ENCODE assay signal across 1 cellular context in the genomic region with DNA sequence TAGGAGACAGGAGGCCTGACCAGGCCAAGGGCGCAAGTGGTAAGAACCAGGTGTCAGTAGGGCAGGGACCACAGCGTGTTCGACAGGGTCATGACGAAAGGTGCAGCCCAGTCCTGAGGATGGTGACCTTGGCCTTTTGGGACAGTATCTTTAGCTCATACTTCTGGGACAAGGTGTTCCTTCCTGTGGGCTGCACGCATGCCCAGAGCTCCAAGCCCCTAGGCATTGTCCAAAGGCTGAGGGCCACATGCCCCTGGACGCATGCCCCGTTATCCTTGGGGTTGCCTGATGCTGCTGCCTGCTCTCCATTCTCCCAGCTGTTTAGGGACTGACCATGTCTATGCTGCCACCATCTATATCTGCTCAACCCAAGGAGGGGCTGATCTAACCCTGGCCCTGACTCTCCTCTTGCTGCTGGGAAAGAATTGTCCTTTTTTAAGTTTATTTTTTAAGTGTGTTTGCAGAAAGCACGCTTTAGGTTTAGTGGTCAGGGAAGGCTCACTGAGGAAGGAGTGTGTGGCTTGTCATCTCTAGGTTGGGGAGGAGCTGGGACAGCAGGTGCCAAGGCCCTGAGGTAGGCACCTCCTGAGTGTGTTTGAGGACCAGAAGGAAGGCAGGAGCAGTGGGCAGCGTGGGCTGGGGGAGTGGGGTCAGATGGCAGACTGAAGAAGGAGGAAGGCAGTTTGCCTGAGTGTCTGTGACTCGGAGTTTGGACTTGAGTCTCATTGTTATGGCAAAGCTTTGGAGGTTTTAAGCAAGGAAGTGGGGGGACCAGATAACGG.
TF ChIP-seq lines count a peak whose summit lies in the region.

No MANE protein-coding gene starts in this region.

TF ChIP-seq in K562, 482 proteins besides CTCF, POLR2A, EP300 and RAD21:
- TF ChIP-seq BCOR (IDR thresholded peaks at IDR 0.05) = 0 out of 2 replicates have a peak, but pooled peaks have one; percentile 22
- TF ChIP-seq, protein P1, sequence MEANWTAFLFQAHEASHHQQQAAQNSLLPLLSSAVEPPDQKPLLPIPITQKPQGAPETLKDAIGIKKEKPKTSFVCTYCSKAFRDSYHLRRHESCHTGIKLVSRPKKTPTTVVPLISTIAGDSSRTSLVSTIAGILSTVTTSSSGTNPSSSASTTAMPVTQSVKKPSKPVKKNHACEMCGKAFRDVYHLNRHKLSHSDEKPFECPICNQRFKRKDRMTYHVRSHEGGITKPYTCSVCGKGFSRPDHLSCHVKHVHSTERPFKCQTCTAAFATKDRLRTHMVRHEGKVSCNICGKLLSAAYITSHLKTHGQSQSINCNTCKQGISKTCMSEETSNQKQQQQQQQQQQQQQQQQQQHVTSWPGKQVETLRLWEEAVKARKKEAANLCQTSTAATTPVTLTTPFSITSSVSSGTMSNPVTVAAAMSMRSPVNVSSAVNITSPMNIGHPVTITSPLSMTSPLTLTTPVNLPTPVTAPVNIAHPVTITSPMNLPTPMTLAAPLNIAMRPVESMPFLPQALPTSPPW (CRISPR knock-in tag; IDR thresholded peaks at IDR 0.05) = no peak
